In the genomic region with DNA sequence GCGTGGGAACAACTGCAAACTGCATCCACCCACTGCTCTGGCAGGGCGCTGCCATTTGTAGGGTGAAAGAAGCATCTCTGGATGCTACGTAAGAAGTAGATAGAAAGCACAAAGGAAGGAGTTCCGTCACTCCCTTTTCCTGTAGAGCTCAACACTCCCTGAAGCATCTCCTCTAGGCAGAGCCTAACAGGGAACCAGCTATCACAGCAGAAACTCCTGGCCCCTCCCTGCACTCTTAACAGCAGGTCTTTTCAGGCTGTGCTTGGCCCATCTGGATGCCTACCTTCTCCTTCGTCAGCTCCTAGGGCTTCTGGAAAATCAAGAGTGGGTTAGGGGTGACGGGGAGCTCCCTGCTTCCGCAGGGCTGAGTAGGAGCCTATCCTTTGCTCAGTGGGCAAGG, we compare ENCODE assay signal across 28 cellular contexts.
"Had no signal": no experiment of that assay in that cellular context is flagged by ENCODE, and none has a peak within 500 bp of the region (broad histone marks: within the 10 kb centered on the region; RNA-seq: fewer than 3 reads in every experiment).

No MANE protein-coding gene starts in this region.

- H3K4me3 Mint-ChIP-seq: memory B cell; mesothelial cell of epicardium; naive B cell; natural killer cell treated with Interleukin-12 subunit alpha and Interleukin-12 subunit beta and Interleukin-15 and Interleukin-18, amount 100 ng/mL, for 72 hours; neural crest cell; stimulated activated memory B cell treated with anti-CD40 and anti-IgM and Interleukin-4, amounts not matched to agents 10 μg/mL and 1 μg/mL and 100 μg/mL, for 72 hours; type B pancreatic cell had no signal

- ATAC-seq: esophagus mucosa; gastrocnemius medialis; mucosa of descending colon; stimulated activated naive CD8-positive, alpha-beta T cell treated with anti-CD3 and anti-CD28 coated beads, Interleukin-15, Interleukin-2, amounts not matched to agents 100 U/mL and 50 U/mL, for 24 hours had no signal

- H3K4me1 ChIP-seq: gastrocnemius medialis, prostate gland, spleen, testis had no signal

- H3K27me3 Mint-ChIP-seq: memory B cell; naive B cell; natural killer cell treated with Interleukin-12 subunit alpha and Interleukin-12 subunit beta and Interleukin-15 and Interleukin-18, amount 100 ng/mL, for 72 hours; stimulated activated memory B cell treated with anti-CD40 and anti-IgM and Interleukin-4, amounts not matched to agents 10 μg/mL and 1 μg/mL and 100 μg/mL, for 72 hours had no signal

- H3K36me3 Mint-ChIP-seq: memory B cell; mesothelial cell of epicardium; naive B cell; natural killer cell treated with Interleukin-12 subunit alpha and Interleukin-12 subunit beta and Interleukin-15 and Interleukin-18, amount 100 ng/mL, for 72 hours; stimulated activated memory B cell treated with anti-CD40 and anti-IgM and Interleukin-4, amounts not matched to agents 10 μg/mL and 1 μg/mL and 100 μg/mL, for 72 hours; type B pancreatic cell had no signal

- H3K4me3 ChIP-seq: dorsolateral prefrontal cortex, gastrocnemius medialis, lung, mucosa of descending colon, prostate gland, right atrium auricular region, skin epidermis, spleen, testis, tibial artery had no signal

- H3K27ac ChIP-seq: dorsolateral prefrontal cortex, epithelial cell of prostate, gastrocnemius medialis, prostate gland, right atrium auricular region, skin epidermis, spleen, testis, tibial artery had no signal

- H3K9me3 Mint-ChIP-seq: memory B cell, mesothelial cell of epicardium had no signal

- H3K4me1 Mint-ChIP-seq: memory B cell; naive B cell; stimulated activated memory B cell treated with anti-CD40 and anti-IgM and Interleukin-4, amounts not matched to agents 10 μg/mL and 1 μg/mL and 100 μg/mL, for 72 hours had no signal

- FAIRE-seq: colon, keratinocyte had no signal

- H3K27me3 ChIP-seq: dorsolateral prefrontal cortex, gastrocnemius medialis, right atrium auricular region, spleen, testis, tibial artery had no signal

- H3K9me3 ChIP-seq: gastrocnemius medialis, mucosa of descending colon, prostate gland, right atrium auricular region, spleen, testis, tibial artery had no signal

- DNase-seq: dorsolateral prefrontal cortex; effector CD4-positive, alpha-beta T cell; foreskin fibroblast; gastrocnemius medialis; head of caudate nucleus; mucosa of descending colon; naive B cell; nucleus accumbens; spleen; stimulated activated CD4-positive, alpha-beta T cell treated with anti-CD3 and anti-CD28 coated beads, Interleukin-4, amount 100 ng/mL, for 4 hours; stimulated activated naive CD8-positive, alpha-beta T cell treated with anti-CD3 and anti-CD28 coated beads, Interleukin-15, Interleukin-2, amounts not matched to agents 100 U/mL and 50 U/mL, for 24 hours; substantia nigra; testis; tibial artery had no signal

- H3K36me3 ChIP-seq: gastrocnemius medialis, prostate gland, right atrium auricular region, spleen, tibial artery had no signal

- H3K27ac Mint-ChIP-seq: memory B cell; mesothelial cell of epicardium; naive B cell; natural killer cell treated with Interleukin-12 subunit alpha and Interleukin-12 subunit beta and Interleukin-15 and Interleukin-18, amount 100 ng/mL, for 72 hours; stimulated activated memory B cell treated with anti-CD40 and anti-IgM and Interleukin-4, amounts not matched to agents 10 μg/mL and 1 μg/mL and 100 μg/mL, for 72 hours; type B pancreatic cell had no signal
